ENCODE assay signal across 2 cellular contexts in the genomic region with DNA sequence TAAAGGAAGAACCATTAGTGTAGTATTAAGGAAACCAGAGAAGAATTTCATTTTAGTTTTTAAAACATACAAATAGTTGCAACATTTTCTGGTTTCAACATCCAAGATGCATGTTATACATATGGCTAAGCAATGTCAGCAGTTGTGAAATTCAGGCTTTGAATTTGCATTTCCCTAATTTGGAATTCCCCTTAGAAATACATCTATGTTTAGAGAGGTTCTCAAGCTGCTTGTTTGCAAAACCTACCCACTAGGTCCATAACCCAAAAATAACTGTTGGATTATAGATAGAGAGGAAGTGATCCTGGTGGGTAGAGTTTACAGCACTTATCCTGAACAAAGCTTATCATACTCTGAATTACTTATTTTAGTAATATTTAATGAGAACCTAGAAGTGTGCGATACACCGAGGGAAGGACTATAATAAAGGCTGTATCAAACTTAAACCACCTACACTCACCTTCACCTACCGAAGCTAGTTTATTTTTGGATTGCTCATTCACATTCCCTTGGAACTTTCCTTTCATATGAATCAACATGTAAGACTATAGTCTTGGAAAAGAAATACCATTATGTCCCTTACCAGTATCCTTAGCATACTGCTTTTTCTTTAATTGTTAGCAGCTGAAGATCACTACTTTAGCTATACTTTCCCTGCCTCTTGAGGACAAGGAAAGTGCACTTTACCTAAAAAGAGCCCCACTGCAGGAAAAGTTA.
TF ChIP-seq lines count a peak whose summit lies in the region.

No MANE protein-coding gene starts in this region.

TF ChIP-seq in SK-N-SH treated with all-trans-retinoic acid at 6 μM for 48 hours, 23 proteins besides CTCF, POLR2A, EP300 and RAD21 (continued from another document):
- TF ChIP-seq CREB5 (CRISPR knock-in tag; IDR thresholded peaks at IDR 0.05; ENCODE audit: low read depth) (no peak), TCF4 (CRISPR knock-in tag; IDR thresholded peaks at IDR 0.05; ENCODE audit: borderline replicate concordance) (no peak)
- TF ChIP-seq, protein P1, sequence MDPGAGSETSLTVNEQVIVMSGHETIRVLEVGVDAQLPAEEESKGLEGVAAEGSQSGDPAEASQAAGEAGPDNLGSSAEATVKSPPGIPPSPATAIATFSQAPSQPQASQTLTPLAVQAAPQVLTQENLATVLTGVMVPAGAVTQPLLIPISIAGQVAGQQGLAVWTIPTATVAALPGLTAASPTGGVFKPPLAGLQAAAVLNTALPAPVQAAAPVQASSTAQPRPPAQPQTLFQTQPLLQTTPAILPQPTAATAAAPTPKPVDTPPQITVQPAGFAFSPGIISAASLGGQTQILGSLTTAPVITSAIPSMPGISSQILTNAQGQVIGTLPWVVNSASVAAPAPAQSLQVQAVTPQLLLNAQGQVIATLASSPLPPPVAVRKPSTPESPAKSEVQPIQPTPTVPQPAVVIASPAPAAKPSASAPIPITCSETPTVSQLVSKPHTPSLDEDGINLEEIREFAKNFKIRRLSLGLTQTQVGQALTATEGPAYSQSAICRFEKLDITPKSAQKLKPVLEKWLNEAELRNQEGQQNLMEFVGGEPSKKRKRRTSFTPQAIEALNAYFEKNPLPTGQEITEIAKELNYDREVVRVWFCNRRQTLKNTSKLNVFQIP (CRISPR knock-in tag; IDR thresholded peaks at IDR 0.05; ENCODE audit: borderline replicate concordance, low read depth) = no peak

TF ChIP-seq in HepG2, 621 proteins besides CTCF, POLR2A, EP300 and RAD21 (continued from another document):
- TF ChIP-seq CBFB (CRISPR knock-in tag; IDR thresholded peaks at IDR 0.05) (no peak), ATM (IDR thresholded peaks at IDR 0.05; ENCODE audit: borderline replicate concordance) (no peak)
